In genomic region chr2:86610871-86611270, GRCh38 we compare ENCODE assay signal across 25 cellular contexts.
"Had no signal": no experiment of that assay in that cellular context is flagged by ENCODE, and none has a peak within 500 bp of the region (broad histone marks: within the 10 kb centered on the region; RNA-seq: fewer than 3 reads in every experiment).

No MANE protein-coding gene starts in this region.

- H3K27me3 Mint-ChIP-seq: activated B cell treated with CpG ODN at 0.5 μM for 24 hours; activated CD4-positive, alpha-beta T cell treated with anti-CD3 and anti-CD28 coated beads, Interleukin-2, amount 10 ng/mL, durations not matched to agents 7 days and 5 days; activated naive CD4-positive, alpha-beta T cell treated with anti-CD3 and anti-CD28 coated beads, Interleukin-2, amount 10 ng/mL, durations not matched to agents 7 days and 5 days had no signal

- H3K4me3 Mint-ChIP-seq: activated B cell treated with CpG ODN at 0.5 μM for 24 hours; activated CD4-positive, alpha-beta T cell treated with anti-CD3 and anti-CD28 coated beads, Interleukin-2, amount 10 ng/mL, durations not matched to agents 7 days and 5 days; activated CD8-positive, alpha-beta T cell treated with anti-CD3 and anti-CD28 coated beads, Interleukin-2, amount 10 ng/mL, durations not matched to agents 7 days and 5 days; activated naive CD4-positive, alpha-beta T cell treated with anti-CD3 and anti-CD28 coated beads, Interleukin-2, amount 10 ng/mL, durations not matched to agents 7 days and 5 days; activated T-cell treated with anti-CD3 and anti-CD28 coated beads, Interleukin-2, amount 50 U/mL, for 4 hours had no signal

- DNase-seq: activated B cell treated with CpG ODN at 0.5 μM for 24 hours; activated CD4-positive, alpha-beta T cell treated with anti-CD3 and anti-CD28 coated beads for 1 hour; activated CD4-positive, alpha-beta T cell treated with anti-CD3 and anti-CD28 coated beads, Interleukin-2, amount 10 ng/mL, durations not matched to agents 7 days and 5 days; activated CD8-positive, alpha-beta T cell treated with anti-CD3 and anti-CD28 coated beads, Interleukin-2, amount 10 ng/mL, durations not matched to agents 7 days and 5 days; activated gamma-delta T cell treated with Interleukin-2 at 50 U/mL for 16 hours; activated naive CD4-positive, alpha-beta T cell treated with anti-CD3 and anti-CD28 coated beads, Interleukin-2, amount 10 ng/mL, durations not matched to agents 7 days and 5 days; activated T-cell treated with anti-CD3 and anti-CD28 coated beads, Interleukin-2, amount 50 U/mL, for 4 hours; adrenal gland; anterior cingulate cortex; caudate nucleus; Karpas-422; MM.1S; NCI-H1105; NCI-H1436; NCI-H1694 treated with DMSO at 0.1 percent for 48 hours; NCI-H2029 treated with DMSO at 0.1 percent for 48 hours; NCI-H345; NCI-H510A; NCI-H526 treated with DMSO at 0.1 percent for 48 hours; NCI-H82; SIG-M5; T-helper 2 cell; T1000 had no signal

- H3K4me3 ChIP-seq: adrenal gland, breast epithelium had no signal

- H3K4me1 ChIP-seq: breast epithelium had no signal

- H3K27ac Mint-ChIP-seq: activated B cell treated with CpG ODN at 0.5 μM for 24 hours; activated CD8-positive, alpha-beta T cell treated with anti-CD3 and anti-CD28 coated beads, Interleukin-2, amount 10 ng/mL, durations not matched to agents 7 days and 5 days; activated naive CD4-positive, alpha-beta T cell treated with anti-CD3 and anti-CD28 coated beads, Interleukin-2, amount 10 ng/mL, durations not matched to agents 7 days and 5 days; activated T-helper 2 cell treated with anti-CD3 and anti-CD28 coated beads, Interferon-gamma antibody, Interleukin-2, Interleukin-4, amounts not matched to agents 10 μg/mL and 5 μg/mL and 100 μg/mL, durations not matched to agents 14 hours and 24 hours and 36 hours had no signal

- H3K9me3 ChIP-seq: adrenal gland, breast epithelium had no signal

- ATAC-seq: activated CD8-positive, alpha-beta T cell treated with anti-CD3 and anti-CD28 coated beads, Interleukin-2, amount 10 ng/mL, durations not matched to agents 7 days and 5 days had no signal

- H3K27ac ChIP-seq: adrenal gland, breast epithelium had no signal

- H3K4me1 Mint-ChIP-seq: activated naive CD4-positive, alpha-beta T cell treated with anti-CD3 and anti-CD28 coated beads, Interleukin-2, amount 10 ng/mL, durations not matched to agents 7 days and 5 days had no signal

- H3K27me3 ChIP-seq: adrenal gland, breast epithelium had no signal

- H3K36me3 ChIP-seq: breast epithelium had no signal

- H3K9me3 Mint-ChIP-seq: activated B cell treated with CpG ODN at 0.5 μM for 24 hours; activated CD4-positive, alpha-beta T cell treated with anti-CD3 and anti-CD28 coated beads, Interleukin-2, amount 10 ng/mL, durations not matched to agents 7 days and 5 days; activated naive CD4-positive, alpha-beta T cell treated with anti-CD3 and anti-CD28 coated beads, Interleukin-2, amount 10 ng/mL, durations not matched to agents 7 days and 5 days; activated T-cell treated with anti-CD3 and anti-CD28 coated beads, Interleukin-2, amount 50 U/mL, for 4 hours; activated T-helper 2 cell treated with anti-CD3 and anti-CD28 coated beads, Interferon-gamma antibody, Interleukin-2, Interleukin-4, amounts not matched to agents 10 μg/mL and 5 μg/mL and 100 μg/mL, durations not matched to agents 14 hours and 24 hours and 36 hours had no signal
